9 cellular contexts compared by ENCODE assay signal in genomic region chr1:85091647-85092295, GRCh38. TPM values are rescaled to one million over a fixed set of nuclear protein-coding genes. Genes with fewer than 3 reads are reported as not detected.
DNase-seq lines count a peak whose midpoint lies in the region; ATAC-seq and TF ChIP-seq lines count a peak whose summit lies in the region.
"Had no signal": no experiment of that assay in that cellular context is flagged by ENCODE, and none has a peak within 500 bp of the region (broad histone marks: within the 10 kb centered on the region; RNA-seq: fewer than 3 reads in every experiment).

No MANE protein-coding gene starts in this region.

- DNase-seq in HT1080 (ENCODE audit: low read depth), result peak; percentile 14
- no peak for DNase-seq in activated T-helper 2 cell treated with anti-CD3 and anti-CD28 coated beads, Interferon-gamma antibody, Interleukin-2, Interleukin-4, amounts not matched to agents 10 μg/mL and 5 μg/mL and 100 μg/mL, durations not matched to agents 14 hours and 24 hours and 36 hours (ENCODE audit: low spot score)
- DNase-seq in retinal pigment epithelial cell (ENCODE audit: low read depth), result peak; percentile 11
- DNase-seq in NCI-H82 (lab: John Stamatoyannopoulos, UW), result no peak
- no peak for DNase-seq in NCI-H146 (lab: John Stamatoyannopoulos, UW)
- DNase-seq: NCI-H1436 treated with DMSO at 0.1 percent for 48 hours, psoas muscle had no signal

- H3K4me3 Mint-ChIP-seq in activated T-helper 2 cell treated with anti-CD3 and anti-CD28 coated beads, Interferon-gamma antibody, Interleukin-2, Interleukin-4, amounts not matched to agents 10 μg/mL and 5 μg/mL and 100 μg/mL, durations not matched to agents 14 hours and 24 hours and 36 hours (ENCODE audit: low read depth), result peak overlapping the region; percentile 47

- peaks cover 15% of the 10 kb centered on the region for H3K27me3 Mint-ChIP-seq in activated T-helper 2 cell treated with anti-CD3 and anti-CD28 coated beads, Interferon-gamma antibody, Interleukin-2, Interleukin-4, amounts not matched to agents 10 μg/mL and 5 μg/mL and 100 μg/mL, durations not matched to agents 14 hours and 24 hours and 36 hours (ENCODE audit: low read depth)

- peak overlapping the region; percentile 2 for H3K4me3 ChIP-seq in retinal pigment epithelial cell (ENCODE audit: low read length)
- H3K4me3 ChIP-seq: psoas muscle had no signal

- H3K4me1 Mint-ChIP-seq in activated T-helper 2 cell treated with anti-CD3 and anti-CD28 coated beads, Interferon-gamma antibody, Interleukin-2, Interleukin-4, amounts not matched to agents 10 μg/mL and 5 μg/mL and 100 μg/mL, durations not matched to agents 14 hours and 24 hours and 36 hours (ENCODE audit: low read depth), result peaks cover 12% of the 10 kb centered on the region

- ATAC-seq in GM19043 (IDR thresholded peaks at IDR 0.05; ENCODE audit: low read depth, unreplicated experiment) (peak; percentile 56), HG02973 (IDR thresholded peaks at IDR 0.05; ENCODE audit: unreplicated experiment) (no peak)
- ATAC-seq: psoas muscle had no signal

- peaks cover 2% of the 10 kb centered on the region for H3K36me3 Mint-ChIP-seq in activated T-helper 2 cell treated with anti-CD3 and anti-CD28 coated beads, Interferon-gamma antibody, Interleukin-2, Interleukin-4, amounts not matched to agents 10 μg/mL and 5 μg/mL and 100 μg/mL, durations not matched to agents 14 hours and 24 hours and 36 hours (ENCODE audit: low read depth)

- intact Hi-C loops in activated T-helper 2 cell treated with anti-CD3 and anti-CD28 coated beads, Interferon-gamma antibody, Interleukin-2, Interleukin-4, amounts not matched to agents 10 μg/mL and 5 μg/mL and 100 μg/mL, durations not matched to agents 14 hours and 24 hours and 36 hours (cut with micrococcal nuclease), result no loop called here

- no peak for TF ChIP-seq CTCF in retinal pigment epithelial cell (conservative IDR thresholded peaks at IDR 0.05; ENCODE audit: low read depth, low read length)

- no peak overlapping the region for H3K27ac Mint-ChIP-seq in activated T-helper 2 cell treated with anti-CD3 and anti-CD28 coated beads, Interferon-gamma antibody, Interleukin-2, Interleukin-4, amounts not matched to agents 10 μg/mL and 5 μg/mL and 100 μg/mL, durations not matched to agents 14 hours and 24 hours and 36 hours

- H3K9me3 Mint-ChIP-seq in activated T-helper 2 cell treated with anti-CD3 and anti-CD28 coated beads, Interferon-gamma antibody, Interleukin-2, Interleukin-4, amounts not matched to agents 10 μg/mL and 5 μg/mL and 100 μg/mL, durations not matched to agents 14 hours and 24 hours and 36 hours, result no peaks in the 10 kb centered on the region

RNA-seq across cellular contexts. Expression of gene MCOLN3, which starts 43.5 kb away (rescaled TPM):
- total RNA-seq in HT1080 (2014; rRNA removed; shearing (Covaris generic)), result 3.7 and 4.1 TPM in 2 replicates
- polyA plus RNA-seq in HT1080 (2015; cell fraction: cytosol; rRNA removed), result 1.9 and 2.2 TPM in 2 replicates
- 28.1 and 33.1 TPM in 2 replicates for polyA plus RNA-seq in HT1080 (2015; cell fraction: nucleus; rRNA removed)
- total RNA-seq in activated T-helper 2 cell treated with anti-CD3 and anti-CD28 coated beads, Interferon-gamma antibody, Interleukin-2, Interleukin-4, amounts not matched to agents 10 μg/mL and 5 μg/mL and 100 μg/mL, durations not matched to agents 14 hours and 24 hours and 36 hours, result 0.46 and 0.68 TPM in 2 replicates

Comparison
In these comparisons a context has a peak if more than half of its experiments do, and no peak if none do; other contexts are left out.
1. DNase-seq: peak in HT1080 (single experiment) and retinal pigment epithelial cell (single experiment); none in activated T-helper 2 cell treated with anti-CD3 and anti-CD28 coated beads, Interferon-gamma antibody, Interleukin-2, Interleukin-4, amounts not matched to agents 10 μg/mL and 5 μg/mL and 100 μg/mL, durations not matched to agents 14 hours and 24 hours and 36 hours (single experiment), NCI-H82 (single experiment) and NCI-H146 (single experiment).